11 cellular contexts compared by ENCODE assay signal in genomic region chr5:111781200-111781599, GRCh38. TPM values are rescaled to one million over a fixed set of nuclear protein-coding genes. Genes with fewer than 3 reads are reported as not detected.
A peak's percentile ranks its signal among the peaks of the same experiment; 100 is the strongest.
DNase-seq lines count a peak whose midpoint lies in the region; ATAC-seq and TF ChIP-seq lines count a peak whose summit lies in the region.
"Had no signal": no experiment of that assay in that cellular context is flagged by ENCODE, and none has a peak within 500 bp of the region (broad histone marks: within the 10 kb centered on the region; RNA-seq: fewer than 3 reads in every experiment).

No MANE protein-coding gene starts in this region.

- H3K27me3 Mint-ChIP-seq in chondrocyte (ENCODE audit: low read depth) (no peaks in the 10 kb centered on the region), endothelial cell (ENCODE audit: unreplicated experiment) (no peaks in the 10 kb centered on the region)
- peaks cover 11% of the 10 kb centered on the region for H3K27me3 Mint-ChIP-seq in stimulated activated memory B cell treated with anti-CD40 and anti-IgM and Interleukin-4, amounts not matched to agents 10 μg/mL and 1 μg/mL and 100 μg/mL, for 72 hours

- peaks cover 81% of the 10 kb centered on the region for H3K4me1 Mint-ChIP-seq in chondrocyte (ENCODE audit: low read depth)
- no peaks in the 10 kb centered on the region for H3K4me1 Mint-ChIP-seq in stimulated activated memory B cell treated with anti-CD40 and anti-IgM and Interleukin-4, amounts not matched to agents 10 μg/mL and 1 μg/mL and 100 μg/mL, for 72 hours
- H3K4me1 Mint-ChIP-seq in endothelial cell (ENCODE audit: unreplicated experiment), result peaks cover 6% of the 10 kb centered on the region

- H3K4me3 Mint-ChIP-seq in chondrocyte (ENCODE audit: unreplicated experiment) (peak overlapping the region; percentile 21), endothelial cell (ENCODE audit: unreplicated experiment) (no peak overlapping the region)
- no peak overlapping the region for H3K4me3 Mint-ChIP-seq in stimulated activated memory B cell treated with anti-CD40 and anti-IgM and Interleukin-4, amounts not matched to agents 10 μg/mL and 1 μg/mL and 100 μg/mL, for 72 hours

- no peak for TF ChIP-seq POLR2A in lower leg skin (IDR thresholded peaks at IDR 0.05)

- peak overlapping the region; percentile 90 for H3K27ac Mint-ChIP-seq in chondrocyte (ENCODE audit: unreplicated experiment)
- no peak overlapping the region for H3K27ac Mint-ChIP-seq in stimulated activated memory B cell treated with anti-CD40 and anti-IgM and Interleukin-4, amounts not matched to agents 10 μg/mL and 1 μg/mL and 100 μg/mL, for 72 hours
- no peak overlapping the region for H3K27ac Mint-ChIP-seq in endothelial cell (ENCODE audit: unreplicated experiment)

- TF ChIP-seq CTCF in chondrocyte (IDR thresholded peaks at IDR 0.05) (no peak), lower leg skin (IDR thresholded peaks at IDR 0.05) (no peak), endothelial cell (IDR thresholded peaks at IDR 0.05; ENCODE audit: unreplicated experiment) (no peak)

- intact Hi-C loops in Right ventricle myocardium inferior (cut with DNase I) (no loop called here), cardiac septum (cut with DNase I) (no loop called here), lower leg skin (cut with DNase I; ENCODE audit: low total_unique reads) (no loop called here)

- peak; percentile 76 for DNase-seq in Right ventricle myocardium inferior (ENCODE audit: missing footprints)
- DNase-seq in cardiac septum (ENCODE audit: low spot score), result no peak
- no peak for DNase-seq in chondrocyte (ENCODE audit: low spot score)
- peak; percentile 49 to 90 for DNase-seq in lower leg skin (ENCODE audit: low spot score in 2 of 2)
- DNase-seq in GM19238 (ENCODE audit: insufficient read length, low spot score), result no peak
- no peak for DNase-seq in endothelial cell (ENCODE audit: low spot score)
- DNase-seq: activated CD4-positive, alpha-beta T cell treated with anti-CD3 and anti-CD28 coated beads for 48 hours; activated naive CD4-positive, alpha-beta T cell had no signal

- H3K36me3 Mint-ChIP-seq in chondrocyte (ENCODE audit: low read depth) (peaks cover 8% of the 10 kb centered on the region), endothelial cell (ENCODE audit: low read depth, unreplicated experiment) (no peaks in the 10 kb centered on the region)
- no peaks in the 10 kb centered on the region for H3K36me3 Mint-ChIP-seq in stimulated activated memory B cell treated with anti-CD40 and anti-IgM and Interleukin-4, amounts not matched to agents 10 μg/mL and 1 μg/mL and 100 μg/mL, for 72 hours

- H3K4me3 ChIP-seq in lower leg skin (ENCODE audit: low read depth, poor library complexity, severe bottlenecking), result no peak overlapping the region

- 74 to 76% methylated on average over 6 of the region's 6 CpGs for WGBS in lower leg skin, 2 donors

- H3K9me3 Mint-ChIP-seq in chondrocyte (ENCODE audit: low read depth) (peaks cover 11% of the 10 kb centered on the region), endothelial cell (ENCODE audit: unreplicated experiment) (no peaks in the 10 kb centered on the region)
- H3K9me3 Mint-ChIP-seq in stimulated activated memory B cell treated with anti-CD40 and anti-IgM and Interleukin-4, amounts not matched to agents 10 μg/mL and 1 μg/mL and 100 μg/mL, for 72 hours, result no peaks in the 10 kb centered on the region

- ATAC-seq in Right ventricle myocardium inferior, result peak; percentile 28
- ATAC-seq in stimulated activated memory B cell treated with anti-CD40 and anti-IgM and Interleukin-4, amounts not matched to agents 10 μg/mL and 1 μg/mL and 100 μg/mL, for 72 hours, result no peak
- no peak for ATAC-seq in HG03039 (IDR thresholded peaks at IDR 0.05; ENCODE audit: unreplicated experiment)
- ATAC-seq: Panc1 had no signal

RNA-seq across cellular contexts. Expression of gene NREP, which starts 24.2 kb away (rescaled TPM):
- 26.2 TPM for total RNA-seq in Right ventricle myocardium inferior
- total RNA-seq in cardiac septum, result 24.1 TPM
- total RNA-seq in chondrocyte, result 595 to 1,006 TPM (median 987 TPM) in 3 replicates
- total RNA-seq in lower leg skin, result 1 to 10 TPM; 2.2 to 7.3 (median 2.4) TPM
- 218 TPM for total RNA-seq in endothelial cell (ENCODE audit: unreplicated experiment)

Comparison
In these comparisons a context has a peak if more than half of its experiments do, and no peak if none do; other contexts are left out.
1. DNase-seq: peak in Right ventricle myocardium inferior (single experiment) and lower leg skin (2 of 2); none in cardiac septum (single experiment), chondrocyte (single experiment), GM19238 (single experiment) and endothelial cell (single experiment).